ENCODE assay signal across 8 cellular contexts in genomic region chr1:34929497-34929852, GRCh38. TPM values are rescaled to one million over a fixed set of nuclear protein-coding genes. Genes with fewer than 3 reads are reported as not detected.
DNase-seq lines count a peak whose midpoint lies in the region; ATAC-seq and TF ChIP-seq lines count a peak whose summit lies in the region.

TSS of gene DLGAP3 (minus strand) at chr1:34929650. CDS start at chr1:34905383, 24,267 bp downstream.

- intact Hi-C loops in lower lobe of right lung (cut with DNase I) = no loop called here

- H3K27ac Mint-ChIP-seq in activated naive CD4-positive, alpha-beta T cell treated with anti-CD3 and anti-CD28 coated beads, Interleukin-2, amount 10 ng/mL, durations not matched to agents 7 days and 5 days = no peak within 1 kb of the TSS

- DNase-seq in Karpas-422 = peak; percentile 56
- no peak for DNase-seq in activated naive CD4-positive, alpha-beta T cell treated with anti-CD3 and anti-CD28 coated beads, Interleukin-2, amount 10 ng/mL, durations not matched to agents 7 days and 5 days
- no peak for DNase-seq in lower lobe of right lung
- DNase-seq in SHP77 (lab: John Stamatoyannopoulos, UW) = no peak
- no peak for DNase-seq in mucosa of gallbladder (ENCODE audit: low spot score)

- peak within 1 kb of the TSS in 10 of 11 experiments; percentile 24 to 77 (median 56); a peak in 16 of 22 replicates for H3K27ac ChIP-seq in BLaER1 treated with 17β-estradiol and CSF1 and Interleukin-3, amounts not matched to agents 10 nM and 100 nM
- peak within 1 kb of the TSS; percentile 11; the same call in 1 of the 2 replicates for H3K27ac ChIP-seq in Karpas-422 (ENCODE audit: low read length)
- H3K27ac ChIP-seq in lower lobe of right lung = no peak within 1 kb of the TSS

- H3K4me1 ChIP-seq in BLaER1 treated with 17β-estradiol and CSF1 and Interleukin-3, amounts not matched to agents 10 nM and 100 nM = peaks cover 9 to 24% (median 15%) of the 10 kb centered on the region in 10 experiments; a peak in 19 of 20 replicates
- peaks cover 50% of the 10 kb centered on the region for H3K4me1 ChIP-seq in Karpas-422 (ENCODE audit: low read length)
- peaks cover 12% of the 10 kb centered on the region for H3K4me1 ChIP-seq in lower lobe of right lung

- no peaks in the 10 kb centered on the region for H3K9me2 ChIP-seq in Karpas-422 (replicated peaks; ENCODE audit: insufficient read depth, low read length)

- H3K9me3 Mint-ChIP-seq in activated naive CD4-positive, alpha-beta T cell treated with anti-CD3 and anti-CD28 coated beads, Interleukin-2, amount 10 ng/mL, durations not matched to agents 7 days and 5 days = no peaks in the 10 kb centered on the region

- H4K20me1 ChIP-seq in BLaER1 treated with 17β-estradiol and CSF1 and Interleukin-3, amounts not matched to agents 10 nM and 100 nM = peaks cover 0 to 45% (median 23%) of the 10 kb centered on the region in 11 experiments; a peak in 13 of 22 replicates
- no peaks in the 10 kb centered on the region; the same call in 1 of the 2 replicates for H4K20me1 ChIP-seq in Karpas-422 (ENCODE audit: insufficient read depth, low read depth, low read length)

- peak within 1 kb of the TSS; percentile 56 for H3K4me3 Mint-ChIP-seq in activated naive CD4-positive, alpha-beta T cell treated with anti-CD3 and anti-CD28 coated beads, Interleukin-2, amount 10 ng/mL, durations not matched to agents 7 days and 5 days

- peaks cover 5% of the 10 kb centered on the region for H3K4me1 Mint-ChIP-seq in activated naive CD4-positive, alpha-beta T cell treated with anti-CD3 and anti-CD28 coated beads, Interleukin-2, amount 10 ng/mL, durations not matched to agents 7 days and 5 days

- CTCF ChIA-PET in activated naive CD4-positive, alpha-beta T cell treated with anti-CD3 and anti-CD28 coated beads, Interleukin-2, amount 10 ng/mL, durations not matched to agents 7 days and 5 days (lab: Charles Lee) = interaction anchor here (0.6 kb wide), 1 partner anchor 589 kb away, joined by 3 read pairs; no protein-coding TSS in a partner anchor

- peak within 1 kb of the TSS; percentile 67 to 87 (median 82) for H3K4me3 ChIP-seq in BLaER1 treated with 17β-estradiol and CSF1 and Interleukin-3, amounts not matched to agents 10 nM and 100 nM
- H3K4me3 ChIP-seq in Karpas-422 (ENCODE audit: low read length) (peak within 1 kb of the TSS; percentile 74), lower lobe of right lung (peak within 1 kb of the TSS; percentile 46)

- peak within 1 kb of the TSS; percentile 92 to 100 (median 98) for H3K4me2 ChIP-seq in BLaER1 treated with 17β-estradiol and CSF1 and Interleukin-3, amounts not matched to agents 10 nM and 100 nM
- peak within 1 kb of the TSS; percentile 70 for H3K4me2 ChIP-seq in Karpas-422 (ENCODE audit: low read depth, low read length, poor library complexity, severe bottlenecking)

- no peaks in the 10 kb centered on the region for H3K9me3 ChIP-seq in BLaER1 treated with 17β-estradiol and CSF1 and Interleukin-3, amounts not matched to agents 10 nM and 100 nM (replicated peaks in 1 of 11)
- H3K9me3 ChIP-seq in Karpas-422 (ENCODE audit: low read length) (no peaks in the 10 kb centered on the region), lower lobe of right lung (no peaks in the 10 kb centered on the region)

- H3K27me3 ChIP-seq in BLaER1 treated with 17β-estradiol and CSF1 and Interleukin-3, amounts not matched to agents 10 nM and 100 nM = peaks cover 13 to 34% (median 21%) of the 10 kb centered on the region in 11 experiments
- H3K27me3 ChIP-seq in Karpas-422 (ENCODE audit: low read length) = no peaks in the 10 kb centered on the region
- peaks cover 58% of the 10 kb centered on the region for H3K27me3 ChIP-seq in lower lobe of right lung (ENCODE audit: low read depth)

- no peak within 1 kb of the TSS for H2AFZ ChIP-seq in Karpas-422 (ENCODE audit: low read length)

- H3K27me3 Mint-ChIP-seq in activated naive CD4-positive, alpha-beta T cell treated with anti-CD3 and anti-CD28 coated beads, Interleukin-2, amount 10 ng/mL, durations not matched to agents 7 days and 5 days = peaks cover 82% of the 10 kb centered on the region

- no peak for TF ChIP-seq CTCF in lower lobe of right lung (IDR thresholded peaks at IDR 0.05)

- no peaks in the 10 kb centered on the region for H3K36me3 Mint-ChIP-seq in activated naive CD4-positive, alpha-beta T cell treated with anti-CD3 and anti-CD28 coated beads, Interleukin-2, amount 10 ng/mL, durations not matched to agents 7 days and 5 days

- H3K36me3 ChIP-seq in BLaER1 treated with 17β-estradiol and CSF1 and Interleukin-3, amounts not matched to agents 10 nM and 100 nM = no peaks in the 10 kb centered on the region
- H3K36me3 ChIP-seq in Karpas-422 (ENCODE audit: insufficient read depth, low read length) (no peaks in the 10 kb centered on the region), lower lobe of right lung (no peaks in the 10 kb centered on the region)

- no peaks in the 10 kb centered on the region for H3K79me2 ChIP-seq in Karpas-422 (ENCODE audit: low read length)

- peak within 1 kb of the TSS; percentile 59 to 86 (median 76) for H3K9ac ChIP-seq in BLaER1 treated with 17β-estradiol and CSF1 and Interleukin-3, amounts not matched to agents 10 nM and 100 nM
- peak within 1 kb of the TSS; percentile 74 for H3K9ac ChIP-seq in Karpas-422 (ENCODE audit: low read length)

- ATAC-seq in lower lobe of right lung = peak in 1 of 2 donors; percentile 8
- ATAC-seq in HG03469 (IDR thresholded peaks at IDR 0.05; ENCODE audit: unreplicated experiment) = no peak
- ATAC-seq in HG03280 (IDR thresholded peaks at IDR 0.05; ENCODE audit: unreplicated experiment) = no peak

RNA-seq across cellular contexts. Expression of gene DLGAP3, which starts in this region (rescaled TPM):
- 4.1 and 9.5 TPM in 2 replicates for total RNA-seq in Karpas-422 (2014; rRNA removed; shearing (Covaris generic); ENCODE audit: low replicate concordance)
- total RNA-seq in lower lobe of right lung (0.18 TPM), mucosa of gallbladder (0.43 TPM)
